ENCODE assay signal across 26 cellular contexts in genomic region chr1:205452364-205452763, GRCh38. TPM values are rescaled to one million over a fixed set of nuclear protein-coding genes. Genes with fewer than 3 reads are reported as not detected.
"Had no signal": no experiment of that assay in that cellular context is flagged by ENCODE, and none has a peak within 500 bp of the region (broad histone marks: within the 10 kb centered on the region; RNA-seq: fewer than 3 reads in every experiment).

No MANE protein-coding gene starts in this region.

- H3K27me3 ChIP-seq: testis had no signal

- H3K9me3 Mint-ChIP-seq: activated naive CD8-positive, alpha-beta T cell treated with anti-CD3 and anti-CD28 coated beads for 36 hours; activated T-cell treated with anti-CD3 and anti-CD28 coated beads, Interleukin-2, amount 50 U/mL, for 24 hours; activated T-helper 17 cell treated with anti-CD3 and anti-CD28 coated beads, Interleukin-2, amount 50 U/mL, for 72 hours; central memory CD8-positive, alpha-beta T cell; T-helper 2 cell treated with Interferon-gamma antibody and Interleukin-4, amounts not matched to agents 5 μg/mL and 100 μg/mL, for 36 hours had no signal

- H3K4me3 Mint-ChIP-seq: activated naive CD8-positive, alpha-beta T cell treated with anti-CD3 and anti-CD28 coated beads for 36 hours; activated T-cell treated with anti-CD3 and anti-CD28 coated beads, Interleukin-2, amount 50 U/mL, for 24 hours; activated T-helper 17 cell treated with anti-CD3 and anti-CD28 coated beads, Interleukin-2, amount 50 U/mL, for 72 hours; central memory CD8-positive, alpha-beta T cell; T-helper 2 cell treated with Interferon-gamma antibody and Interleukin-4, amounts not matched to agents 5 μg/mL and 100 μg/mL, for 36 hours had no signal

- H3K9me3 ChIP-seq: breast epithelium, colonic mucosa, heart left ventricle, lower lobe of right lung, testis, upper lobe of right lung had no signal

- H3K4me3 ChIP-seq: breast epithelium, colonic mucosa, heart left ventricle, lower lobe of right lung, testis, upper lobe of right lung had no signal

- H3K36me3 Mint-ChIP-seq: activated naive CD8-positive, alpha-beta T cell treated with anti-CD3 and anti-CD28 coated beads for 36 hours; naive thymus-derived CD4-positive, alpha-beta T cell had no signal

- H3K79me2 ChIP-seq: parathyroid adenoma had no signal

- ATAC-seq: activated T-helper 17 cell treated with anti-CD3 and anti-CD28 coated beads, Interleukin-2, amount 50 U/mL, for 72 hours; heart left ventricle; left lobe of liver; lower lobe of right lung; naive thymus-derived CD4-positive, alpha-beta T cell; sciatic nerve; SK-N-SH treated with all-trans-retinoic acid at 6 μM for 48 hours; upper lobe of right lung had no signal

- DNase-seq: activated naive CD4-positive, alpha-beta T cell treated with Interleukin-2 at 50 U/mL for 16 hours; activated naive CD8-positive, alpha-beta T cell treated with anti-CD3 and anti-CD28 coated beads for 36 hours; activated T-cell treated with anti-CD3 and anti-CD28 coated beads, Interleukin-2, amount 50 U/mL, for 24 hours; colonic mucosa; heart left ventricle; lower lobe of right lung; naive thymus-derived CD4-positive, alpha-beta T cell; nucleus accumbens; small intestine; stimulated activated CD4-positive, alpha-beta T cell treated with anti-CD3 and anti-CD28 coated beads, Interleukin-15, amount 100 ng/mL, for 24 hours; stimulated activated CD4-positive, alpha-beta T cell treated with anti-CD3 and anti-CD28 coated beads, Interleukin-2, amount 100 ng/mL, for 48 hours; stimulated activated naive CD4-positive, alpha-beta T cell; upper lobe of right lung had no signal

- H3K27ac ChIP-seq: breast epithelium, colonic mucosa, epithelial cell of prostate, heart left ventricle, lower lobe of right lung, testis, upper lobe of right lung, WERI-Rb-1 had no signal

- H3K9ac ChIP-seq: parathyroid adenoma had no signal

- H2AFZ ChIP-seq: parathyroid adenoma had no signal

- H3K36me3 ChIP-seq: breast epithelium, colonic mucosa, heart left ventricle, lower lobe of right lung, upper lobe of right lung, WERI-Rb-1 had no signal

- H3K27ac Mint-ChIP-seq: activated naive CD8-positive, alpha-beta T cell treated with anti-CD3 and anti-CD28 coated beads for 36 hours; activated T-cell treated with anti-CD3 and anti-CD28 coated beads, Interleukin-2, amount 50 U/mL, for 24 hours; activated T-helper 17 cell treated with anti-CD3 and anti-CD28 coated beads, Interleukin-2, amount 50 U/mL, for 72 hours; naive thymus-derived CD4-positive, alpha-beta T cell; T-helper 2 cell treated with Interferon-gamma antibody and Interleukin-4, amounts not matched to agents 5 μg/mL and 100 μg/mL, for 36 hours had no signal

RNA-seq across cellular contexts. Expression of gene BLACAT1, which starts 3.5 kb away (rescaled TPM):
- total RNA-seq: fibroblast of villous mesenchyme, mesenteric fat pad had no signal
- polyA plus RNA-seq: heart left ventricle had no signal

RNA-seq across cellular contexts. Expression of gene LEMD1, which starts 30.5 kb away (rescaled TPM):
- total RNA-seq: fibroblast of villous mesenchyme, left lobe of liver, lower lobe of right lung, mesenteric fat pad, sciatic nerve had no signal
- polyA plus RNA-seq: heart left ventricle; naive thymus-derived CD4-positive, alpha-beta T cell had no signal
